ENCODE assay signal across 14 cellular contexts in genomic region chrX:16970977-16971376, GRCh38. TPM values are rescaled to one million over a fixed set of nuclear protein-coding genes. Genes with fewer than 3 reads are reported as not detected.
DNase-seq lines count a peak whose midpoint lies in the region; ATAC-seq, FAIRE-seq and TF ChIP-seq lines count a peak whose summit lies in the region.
"Had no signal": no experiment of that assay in that cellular context is flagged by ENCODE, and none has a peak within 500 bp of the region (broad histone marks: within the 10 kb centered on the region; RNA-seq: fewer than 3 reads in every experiment).

No MANE protein-coding gene starts in this region.

- no TSS peak for BruUV-seq in HCT116 (replicated peaks; lab: Mats Ljungman, UMichigan)

- H3K4me3 ChIP-seq in HCT116 (replicated peaks in 1 of 2; ENCODE audit: low read depth in 1 of 2, low read length in 2 of 2) (no peak overlapping the region), foreskin fibroblast (ENCODE audit: low read depth in 1 of 2, low read length in 2 of 2) (no peak overlapping the region)
- H3K4me3 ChIP-seq: coronary artery, transverse colon had no signal

- H3K9me3 ChIP-seq in HCT116 (ENCODE audit: control insufficient read depth in 1 of 2, insufficient read depth in 1 of 2, low read depth in 1 of 2, low read length in 2 of 2): no peaks in the 10 kb centered on the region
- H3K9me3 ChIP-seq: transverse colon had no signal

- TF ChIP-seq POLR2A in HCT116 (IDR thresholded peaks at IDR 0.05; ENCODE audit: borderline replicate concordance, extremely low read depth, insufficient read depth, insufficient read length): no peak

- no peaks in the 10 kb centered on the region for H3K9me2 ChIP-seq in HCT116 (ENCODE audit: insufficient read depth)

- no peaks in the 10 kb centered on the region for H3K79me2 ChIP-seq in HCT116 (ENCODE audit: insufficient read depth, low read length)

- no peak overlapping the region for H3K9ac ChIP-seq in HCT116 (ENCODE audit: low read length)

- peak; percentile 11 for FAIRE-seq in A204.1 (lab: Jason Lieb, UNC)

- DNase-seq in HCT116 (ENCODE audit: low read depth, low spot score) (no peak), foreskin fibroblast (peak; percentile 27 to 56), NCI-H2227 (lab: John Stamatoyannopoulos, UW; ENCODE audit: unreplicated experiment) (no peak), NCI-H2107 treated with DMSO at 0.1 percent for 48 hours (lab: John Stamatoyannopoulos, UW; ENCODE audit: unreplicated experiment) (no peak)
- DNase-seq: DMS79; posterior cingulate gyrus; stimulated activated CD4-positive, alpha-beta T cell treated with anti-CD3 and anti-CD28 coated beads, Interleukin-15, amount 100 ng/mL, for 24 hours; transverse colon had no signal

- H2AFZ ChIP-seq in HCT116 (ENCODE audit: low read depth, low read length, poor library complexity, severe bottlenecking): no peak overlapping the region

- no peak overlapping the region for H3K27ac ChIP-seq in HCT116 (ENCODE audit: low read depth, low read length)
- H3K27ac ChIP-seq in VCaP: peak overlapping the region; percentile 61; the same call in 1 of the 2 replicates
- H3K27ac ChIP-seq: coronary artery, HL-60, transverse colon had no signal

- TF ChIP-seq CTCF in HCT116 (IDR thresholded peaks at IDR 0.05 in 2 of 3, conservative IDR thresholded peaks at IDR 0.05 in 1 of 3; ENCODE audit: borderline replicate concordance in 1 of 3, insufficient read depth in 1 of 3, low read depth in 2 of 3, low read length in 2 of 3) (no peak), VCaP (conservative IDR thresholded peaks at IDR 0.05) (no peak), foreskin fibroblast (IDR thresholded peaks at IDR 0.05; ENCODE audit: low read depth, low read length) (no peak)

- peaks cover 0 to 12% of the 10 kb centered on the region in 2 experiments; a peak in 2 of 4 replicates for H3K4me1 ChIP-seq in HCT116 (ENCODE audit: control insufficient read depth in 1 of 2, insufficient read depth in 2 of 2, low read length in 2 of 2)
- H3K4me1 ChIP-seq: transverse colon had no signal

- no peaks in the 10 kb centered on the region for H4K20me1 ChIP-seq in HCT116 (ENCODE audit: insufficient read depth)

- H3K4me2 ChIP-seq in HCT116 (ENCODE audit: low read length): peak overlapping the region; percentile 25; the same call in 1 of the 2 replicates

- CTCF ChIA-PET in HCT116 (lab: Charles Lee): no interaction called here

- RAD21 ChIA-PET in HCT116 (lab: Charles Lee; ENCODE audit: low non-redundant PET in 1 of 2, low total read pairs in 2 of 2, uncharacterized antibody in 2 of 2, unreplicated experiment in 2 of 2): no interaction called here

- H3K27me3 ChIP-seq in HCT116 (ENCODE audit: insufficient read depth, low read length): no peaks in the 10 kb centered on the region
- H3K27me3 ChIP-seq: transverse colon had no signal

- TF ChIP-seq RAD21 in HCT116 (IDR thresholded peaks at IDR 0.05; ENCODE audit: low read depth): no peak

- intact Hi-C loops in HCT116 (cut with micrococcal nuclease): no loop called here

- H3K36me3 ChIP-seq in HCT116 (ENCODE audit: control insufficient read depth in 1 of 2, insufficient read depth in 2 of 2, low read length in 2 of 2): no peaks in the 10 kb centered on the region
- H3K36me3 ChIP-seq: transverse colon had no signal

- no peak for ATAC-seq in HCT116
- no peak for ATAC-seq in HG03039 (IDR thresholded peaks at IDR 0.05; ENCODE audit: unreplicated experiment)
- ATAC-seq in HG03520 (IDR thresholded peaks at IDR 0.05; ENCODE audit: unreplicated experiment): no peak

- POLR2A ChIA-PET in HCT116 (lab: Charles Lee): no interaction called here

TF ChIP-seq in HCT116, 20 proteins besides CTCF, POLR2A, EP300 and RAD21:
- TF ChIP-seq EGR1 (IDR thresholded peaks at IDR 0.05; ENCODE audit: low read depth) (no peak), ELF1 (IDR thresholded peaks at IDR 0.05; ENCODE audit: borderline replicate concordance, low read depth) (no peak), ZNF274 (IDR thresholded peaks at IDR 0.05; ENCODE audit: low read depth, low read length) (no peak), SP1 (IDR thresholded peaks at IDR 0.05; ENCODE audit: low read depth) (no peak), FOSL1 (IDR thresholded peaks at IDR 0.05; ENCODE audit: low read depth) (no peak), YY1 (IDR thresholded peaks at IDR 0.05; ENCODE audit: extremely low read depth, insufficient replicate concordance, low read depth, low read length) (no peak), MAX (IDR thresholded peaks at IDR 0.05) (no peak), ZBTB33 (IDR thresholded peaks at IDR 0.05; ENCODE audit: extremely low read depth, insufficient replicate concordance, low read length) (no peak), TCF7L2 (IDR thresholded peaks at IDR 0.05; ENCODE audit: borderline replicate concordance, extremely low read depth, insufficient read depth, insufficient read length) (no peak), REST (IDR thresholded peaks at IDR 0.05; ENCODE audit: low read depth) (no peak), CEBPB (IDR thresholded peaks at IDR 0.05; ENCODE audit: low read depth) (no peak), ATF3 (IDR thresholded peaks at IDR 0.05) (no peak), SRF (IDR thresholded peaks at IDR 0.05; ENCODE audit: low read depth) (no peak)

RNA-seq across cellular contexts. Expression of gene REPS2, which starts 24.5 kb away (rescaled TPM):
- 4.5 TPM for total RNA-seq in HCT116 (2021; ENCODE audit: unreplicated experiment)
- 3.4 and 3.6 TPM in 2 replicates for polyA plus RNA-seq in HCT116 (2012)

Comparison
In these comparisons a context has a peak if more than half of its experiments do, and no peak if none do; other contexts are left out.
1. DNase-seq: peak in foreskin fibroblast (2 of 2); none in HCT116 (single experiment), NCI-H2227 (single experiment) and NCI-H2107 treated with DMSO at 0.1 percent for 48 hours (single experiment).